Comparison of ENCODE assay signal across 24 cellular contexts in the genomic region with DNA sequence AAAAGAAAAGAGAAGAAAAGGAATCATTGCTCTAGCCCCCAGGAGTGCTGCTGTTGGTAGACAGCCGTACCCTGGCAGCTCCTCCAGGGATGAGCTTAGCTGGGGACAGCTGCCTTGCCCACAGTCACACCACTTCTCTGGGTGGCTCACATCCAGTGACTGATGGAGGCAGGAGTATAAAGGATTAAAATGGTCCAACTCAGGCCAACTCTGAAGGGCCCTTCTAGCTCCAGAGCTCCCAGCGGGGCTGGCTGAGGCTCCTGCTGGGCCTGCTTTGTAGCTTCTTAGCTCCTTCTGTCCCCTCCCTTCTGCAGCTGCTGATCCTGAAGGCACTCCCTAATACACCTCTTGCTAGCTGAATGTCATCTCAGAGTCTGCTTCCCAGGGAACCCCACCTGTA. TPM values are rescaled to one million over a fixed set of nuclear protein-coding genes. Genes with fewer than 3 reads are reported as not detected.
A peak's percentile ranks its signal among the peaks of the same experiment; 100 is the strongest.
DNase-seq lines count a peak whose midpoint lies in the region; ATAC-seq and TF ChIP-seq lines count a peak whose summit lies in the region.
"Had no signal": no experiment of that assay in that cellular context is flagged by ENCODE, and none has a peak within 500 bp of the region (broad histone marks: within the 10 kb centered on the region; RNA-seq: fewer than 3 reads in every experiment).

No MANE protein-coding gene starts in this region.

- no CpG with 5 or more reads among the region's 2 CpGs for WGBS in neuronal stem cell (ENCODE audit: extremely low coverage in 2 of 2, insufficient read length in 2 of 2, insufficient replicate concordance in 1 of 2), 2 donors

- no peak overlapping the region for H3K4me3 ChIP-seq in HEK293 (ENCODE audit: low read depth, low read length)
- no peak overlapping the region for H3K4me3 ChIP-seq in WERI-Rb-1 (ENCODE audit: low read depth, low read length)
- H3K4me3 ChIP-seq in neuronal stem cell (ENCODE audit: low read length in 2 of 2), result no peak overlapping the region
- H3K4me3 ChIP-seq: breast epithelium, smooth muscle cell, upper lobe of left lung had no signal

- no peak overlapping the region for H2BK120ac ChIP-seq in neuronal stem cell (ENCODE audit: low read depth, low read length)

- no peak overlapping the region for H2AK5ac ChIP-seq in neuronal stem cell (ENCODE audit: low read depth, low read length)

- H3K9ac ChIP-seq in neuronal stem cell (ENCODE audit: low read depth, low read length, poor library complexity), result no peak overlapping the region
- H3K9ac ChIP-seq: parathyroid adenoma had no signal

- H3K27me3 ChIP-seq in WERI-Rb-1 (ENCODE audit: insufficient read depth, low read depth, severe bottlenecking) (no peaks in the 10 kb centered on the region), neuronal stem cell (ENCODE audit: control insufficient read depth in 3 of 3, insufficient read depth in 3 of 3, low read depth in 1 of 3, low read length in 3 of 3) (peaks cover 0 to 60% (median 11%) of the 10 kb centered on the region in 3 experiments)
- H3K27me3 ChIP-seq: breast epithelium, upper lobe of left lung had no signal

- CTCF ChIA-PET in HEK293 (lab: Yijun Ruan, JAX), result interaction anchor here (0.6 to 17.3 kb wide), 4 partner anchors 34 to 706 kb away, joined by 3 to 415 read pairs (median 4); no protein-coding TSS in a partner anchor

- no peak overlapping the region for H2BK12ac ChIP-seq in neuronal stem cell (ENCODE audit: low read length)

- H3K9me3 ChIP-seq in HEK293 (ENCODE audit: control insufficient read depth, insufficient read depth, low read depth, low read length), result no peaks in the 10 kb centered on the region
- H3K9me3 ChIP-seq in WERI-Rb-1 (ENCODE audit: severe bottlenecking), result no peaks in the 10 kb centered on the region
- H3K9me3 ChIP-seq in neuronal stem cell (replicated peaks in 1 of 2; ENCODE audit: control insufficient read depth in 2 of 2, insufficient read depth in 1 of 2, low read depth in 1 of 2, low read length in 2 of 2), result no peaks in the 10 kb centered on the region
- H3K9me3 ChIP-seq: breast epithelium, upper lobe of left lung had no signal

- H4K8ac ChIP-seq in neuronal stem cell (ENCODE audit: low read depth, low read length), result no peak overlapping the region

- no peaks in the 10 kb centered on the region for H3K36me3 ChIP-seq in HEK293 (ENCODE audit: control insufficient read depth in 2 of 2, insufficient read depth in 1 of 2, low read length in 2 of 2)
- H3K36me3 ChIP-seq in WERI-Rb-1, result no peaks in the 10 kb centered on the region
- H3K36me3 ChIP-seq in neuronal stem cell (replicated peaks in 1 of 2; ENCODE audit: control insufficient read depth in 2 of 2, insufficient read depth in 2 of 2, low read length in 2 of 2), result no peaks in the 10 kb centered on the region
- H3K36me3 ChIP-seq: breast epithelium, upper lobe of left lung had no signal

- H4K91ac ChIP-seq in neuronal stem cell (ENCODE audit: low read depth, low read length, poor library complexity), result no peak overlapping the region

- H3K4me1 ChIP-seq in HEK293 (ENCODE audit: control insufficient read depth, insufficient read depth, low read length) (no peaks in the 10 kb centered on the region), neuronal stem cell (ENCODE audit: control insufficient read depth in 2 of 2, insufficient read depth in 1 of 2, low read depth in 1 of 2, low read length in 2 of 2) (peaks cover 0 to 12% of the 10 kb centered on the region in 2 donors)
- H3K4me1 ChIP-seq: parathyroid adenoma had no signal

- H3K4ac ChIP-seq in neuronal stem cell (ENCODE audit: low read length), result no peak overlapping the region

- no peak overlapping the region for H3K23ac ChIP-seq in neuronal stem cell (ENCODE audit: low read depth, low read length, poor library complexity)

- no peak for ATAC-seq in GM19324 (IDR thresholded peaks at IDR 0.05; ENCODE audit: low FRiP score, unreplicated experiment)
- no peak for ATAC-seq in SK-N-SH treated with all-trans-retinoic acid at 6 μM for 48 hours
- ATAC-seq in GM19455 (IDR thresholded peaks at IDR 0.05; ENCODE audit: unreplicated experiment), result no peak
- ATAC-seq: activated T-helper 17 cell treated with anti-CD3 and anti-CD28 coated beads, Interleukin-2, amount 50 U/mL, for 72 hours had no signal

- H3K18ac ChIP-seq in neuronal stem cell (ENCODE audit: low read length), result peak overlapping the region; percentile 11

- no peak overlapping the region for H2BK5ac ChIP-seq in neuronal stem cell (ENCODE audit: low read length)

- DNase-seq in NCI-H446 treated with DMSO at 0.1 percent for 48 hours (lab: John Stamatoyannopoulos, UW), result peak; percentile 24
- DNase-seq in WERI-Rb-1, result peak; percentile 89
- DNase-seq in neuronal stem cell (ENCODE audit: low spot score), result no peak
- no peak for DNase-seq in NCI-H2081 treated with DMSO at 0.1 percent for 48 hours (lab: John Stamatoyannopoulos, UW)
- DNase-seq: ACHN; activated CD4-positive, alpha-beta memory T cell treated with anti-CD3 and anti-CD28 coated beads, Interleukin-2, amount 10 ng/mL, durations not matched to agents 7 days and 5 days; activated CD4-positive, CD25-positive, alpha-beta regulatory T cell; activated CD8-positive, alpha-beta memory T cell treated with anti-CD3 and anti-CD28 coated beads, Interleukin-2, amount 50 U/mL, for 48 hours; EL; foreskin fibroblast; GOT3; mammary epithelial cell; NCI-H187; stimulated activated CD4-positive, alpha-beta T cell treated with anti-CD3 and anti-CD28 coated beads, Interleukin-2, amount 100 ng/mL, for 24 hours had no signal

- H2AFZ ChIP-seq in neuronal stem cell (ENCODE audit: low read length), result no peak overlapping the region
- H2AFZ ChIP-seq: parathyroid adenoma had no signal

- H3K27ac ChIP-seq in HEK293 (ENCODE audit: extremely low read depth, low read depth, low read length), result no peak overlapping the region
- H3K27ac ChIP-seq in WERI-Rb-1, result no peak overlapping the region
- no peak overlapping the region for H3K27ac ChIP-seq in neuronal stem cell (replicated peaks; ENCODE audit: low read length)
- H3K27ac ChIP-seq: epithelial cell of prostate, parathyroid adenoma had no signal

- no peak overlapping the region for H3K4me2 ChIP-seq in neuronal stem cell (ENCODE audit: insufficient read depth, low read length, poor library complexity, severe bottlenecking)
- H3K4me2 ChIP-seq: smooth muscle cell had no signal

- POLR2A ChIA-PET in HEK293 (lab: Yijun Ruan, JAX), result no interaction called here

- no peak overlapping the region for H3K14ac ChIP-seq in neuronal stem cell (ENCODE audit: low read length)

- H2BK15ac ChIP-seq in neuronal stem cell (ENCODE audit: low read length), result no peak overlapping the region

- peaks cover 4% of the 10 kb centered on the region for H3K79me1 ChIP-seq in neuronal stem cell (ENCODE audit: low read depth, low read length)

- no peak for TF ChIP-seq CTCF in HEK293 (tag by site-specific recombination; IDR thresholded peaks at IDR 0.05)
- TF ChIP-seq CTCF in WERI-Rb-1 (IDR thresholded peaks at IDR 0.05; ENCODE audit: low read depth, low read length), result no peak

TF ChIP-seq in HEK293, 187 proteins besides CTCF, POLR2A, EP300 and RAD21:
- TF ChIP-seq, protein P1, sequence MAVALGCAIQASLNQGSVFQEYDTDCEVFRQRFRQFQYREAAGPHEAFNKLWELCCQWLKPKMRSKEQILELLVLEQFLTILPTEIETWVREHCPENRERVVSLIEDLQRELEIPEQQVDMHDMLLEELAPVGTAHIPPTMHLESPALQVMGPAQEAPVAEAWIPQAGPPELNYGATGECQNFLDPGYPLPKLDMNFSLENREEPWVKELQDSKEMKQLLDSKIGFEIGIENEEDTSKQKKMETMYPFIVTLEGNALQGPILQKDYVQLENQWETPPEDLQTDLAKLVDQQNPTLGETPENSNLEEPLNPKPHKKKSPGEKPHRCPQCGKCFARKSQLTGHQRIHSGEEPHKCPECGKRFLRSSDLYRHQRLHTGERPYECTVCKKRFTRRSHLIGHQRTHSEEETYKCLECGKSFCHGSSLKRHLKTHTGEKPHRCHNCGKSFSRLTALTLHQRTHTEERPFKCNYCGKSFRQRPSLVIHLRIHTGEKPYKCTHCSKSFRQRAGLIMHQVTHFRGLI (tag by site-specific recombination; IDR thresholded peaks at IDR 0.05), result 0 out of 2 replicates have a peak, but pooled peaks have one; percentile 22
- no peak for TF ChIP-seq ZNF623 (tag by site-specific recombination; IDR thresholded peaks at IDR 0.05)
- no peak for TF ChIP-seq GLIS2 (tag by site-specific recombination; IDR thresholded peaks at IDR 0.05)
- 0 out of 2 replicates have a peak, but pooled peaks have one; percentile 18 for TF ChIP-seq ZIC2 (tag by site-specific recombination; IDR thresholded peaks at IDR 0.05)

TF ChIP-seq in SK-N-SH treated with all-trans-retinoic acid at 6 μM for 48 hours, 23 proteins besides CTCF, POLR2A, EP300 and RAD21:
- TF ChIP-seq, protein P2, sequence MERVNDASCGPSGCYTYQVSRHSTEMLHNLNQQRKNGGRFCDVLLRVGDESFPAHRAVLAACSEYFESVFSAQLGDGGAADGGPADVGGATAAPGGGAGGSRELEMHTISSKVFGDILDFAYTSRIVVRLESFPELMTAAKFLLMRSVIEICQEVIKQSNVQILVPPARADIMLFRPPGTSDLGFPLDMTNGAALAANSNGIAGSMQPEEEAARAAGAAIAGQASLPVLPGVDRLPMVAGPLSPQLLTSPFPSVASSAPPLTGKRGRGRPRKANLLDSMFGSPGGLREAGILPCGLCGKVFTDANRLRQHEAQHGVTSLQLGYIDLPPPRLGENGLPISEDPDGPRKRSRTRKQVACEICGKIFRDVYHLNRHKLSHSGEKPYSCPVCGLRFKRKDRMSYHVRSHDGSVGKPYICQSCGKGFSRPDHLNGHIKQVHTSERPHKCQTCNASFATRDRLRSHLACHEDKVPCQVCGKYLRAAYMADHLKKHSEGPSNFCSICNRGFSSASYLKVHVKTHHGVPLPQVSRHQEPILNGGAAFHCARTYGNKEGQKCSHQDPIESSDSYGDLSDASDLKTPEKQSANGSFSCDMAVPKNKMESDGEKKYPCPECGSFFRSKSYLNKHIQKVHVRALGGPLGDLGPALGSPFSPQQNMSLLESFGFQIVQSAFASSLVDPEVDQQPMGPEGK (CRISPR knock-in tag; IDR thresholded peaks at IDR 0.05; ENCODE audit: borderline replicate concordance), result no peak
- TF ChIP-seq TOX (CRISPR knock-in tag; IDR thresholded peaks at IDR 0.05; ENCODE audit: borderline replicate concordance) (no peak), ARNTL (CRISPR knock-in tag; IDR thresholded peaks at IDR 0.05; ENCODE audit: borderline replicate concordance, low read depth) (no peak)
TF ChIP-seq in SK-N-SH treated with all-trans-retinoic acid at 6 μM for 48 hours: peak in this region for 0.

RNA-seq across cellular contexts. Expression of a gene that starts 4.4 kb away (rescaled TPM):
- 17.7 TPM for polyA plus RNA-seq in neuronal stem cell (2013, experiment 1 of 2)
- polyA plus RNA-seq in neuronal stem cell (2013, experiment 2 of 2), result 17.8 TPM

Comparison
In these comparisons a context has a peak if more than half of its experiments do, and no peak if none do; other contexts are left out.
1. DNase-seq: peak in NCI-H446 treated with DMSO at 0.1 percent for 48 hours (single experiment) and WERI-Rb-1 (single experiment); none in neuronal stem cell (single experiment) and NCI-H2081 treated with DMSO at 0.1 percent for 48 hours (single experiment).